In genomic region chr9:68678430-68678829, GRCh38 we compare ENCODE assay signal across 1 cellular context.
TF ChIP-seq lines count a peak whose summit lies in the region.

No MANE protein-coding gene starts in this region.

TF ChIP-seq in HEK293, 187 proteins besides CTCF, POLR2A, EP300 and RAD21 (continued from another document):
- no peak for TF ChIP-seq HOXA7 (CRISPR knock-in tag; IDR thresholded peaks at IDR 0.05; ENCODE audit: borderline replicate concordance)
- TF ChIP-seq ZNF837 (tag by site-specific recombination; IDR thresholded peaks at IDR 0.05): no peak
- TF ChIP-seq ZNF629 (tag by site-specific recombination; IDR thresholded peaks at IDR 0.05): no peak
- no peak for TF ChIP-seq ZNF174 (tag by site-specific recombination; IDR thresholded peaks at IDR 0.05)
- no peak for TF ChIP-seq ZNF639 (tag by site-specific recombination; IDR thresholded peaks at IDR 0.05)
- no peak for TF ChIP-seq ZNF510 (tag by site-specific recombination; IDR thresholded peaks at IDR 0.05; ENCODE audit: insufficient replicate concordance)
- no peak for TF ChIP-seq ZBTB7A (tag by site-specific recombination; IDR thresholded peaks at IDR 0.05; ENCODE audit: low read depth)
- TF ChIP-seq GLIS1 (tag by site-specific recombination; IDR thresholded peaks at IDR 0.05): peak; percentile 29; the same call in 1 of the 2 replicates
- no peak for TF ChIP-seq ZNF596 (tag by site-specific recombination; IDR thresholded peaks at IDR 0.05)
- no peak for TF ChIP-seq INSM2 (tag by site-specific recombination; IDR thresholded peaks at IDR 0.05)
- no peak for TF ChIP-seq ATF2 (tag by site-specific recombination; IDR thresholded peaks at IDR 0.05; ENCODE audit: low read depth)
- TF ChIP-seq ZNF302 (tag by site-specific recombination; IDR thresholded peaks at IDR 0.05; ENCODE audit: low read depth): no peak
- no peak for TF ChIP-seq ZNF449 (tag by site-specific recombination; IDR thresholded peaks at IDR 0.05)
- no peak for TF ChIP-seq ZNF394 (tag by site-specific recombination; IDR thresholded peaks at IDR 0.05; ENCODE audit: borderline replicate concordance)
- no peak for TF ChIP-seq ZNF76 (tag by site-specific recombination; IDR thresholded peaks at IDR 0.05; ENCODE audit: borderline replicate concordance, low read depth)
- TF ChIP-seq ZNF10 (tag by site-specific recombination; IDR thresholded peaks at IDR 0.05): 0 out of 2 replicates have a peak, but pooled peaks have one; percentile 28
- TF ChIP-seq SCRT1 (tag by site-specific recombination; IDR thresholded peaks at IDR 0.05; ENCODE audit: borderline replicate concordance): 0 out of 2 replicates have a peak, but pooled peaks have one; percentile 17
- TF ChIP-seq ZNF677 (tag by site-specific recombination; IDR thresholded peaks at IDR 0.05): no peak
- no peak for TF ChIP-seq ZNF501 (tag by site-specific recombination; IDR thresholded peaks at IDR 0.05)
- TF ChIP-seq ZNF132 (tag by site-specific recombination; IDR thresholded peaks at IDR 0.05; ENCODE audit: borderline replicate concordance): no peak
